In the genomic region with DNA sequence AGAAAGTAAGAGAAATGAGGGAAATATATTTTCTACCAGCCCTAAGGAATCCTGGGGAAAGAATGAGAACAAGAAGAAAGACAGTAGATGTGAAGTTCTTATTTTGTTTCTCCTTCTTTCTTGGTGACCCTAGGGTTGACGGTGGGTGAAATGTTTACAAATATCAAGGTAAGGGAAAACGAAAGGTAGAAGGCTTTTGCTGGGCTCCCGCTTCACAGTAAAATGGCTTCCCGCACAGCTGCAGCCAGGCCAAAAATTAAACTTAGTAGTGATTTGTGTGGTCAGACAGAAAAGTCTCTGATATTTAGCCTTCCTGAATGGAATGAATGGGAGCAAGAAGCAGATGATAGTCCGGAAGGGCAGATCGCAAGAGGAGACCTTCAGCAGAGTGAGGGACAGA, we compare ENCODE assay signal across 1 cellular context.
TF ChIP-seq lines count a peak whose summit lies in the region.

No MANE protein-coding gene starts in this region.

TF ChIP-seq in HepG2, 621 proteins besides CTCF, POLR2A, EP300 and RAD21:
- no peak for TF ChIP-seq ZNF747 (CRISPR knock-in tag; IDR thresholded peaks at IDR 0.05; ENCODE audit: borderline replicate concordance)
- TF ChIP-seq RFXANK (CRISPR knock-in tag; IDR thresholded peaks at IDR 0.05): no peak
- TF ChIP-seq TFDP1 (CRISPR knock-in tag; IDR thresholded peaks at IDR 0.05; ENCODE audit: borderline replicate concordance): no peak
- TF ChIP-seq, protein P1, sequence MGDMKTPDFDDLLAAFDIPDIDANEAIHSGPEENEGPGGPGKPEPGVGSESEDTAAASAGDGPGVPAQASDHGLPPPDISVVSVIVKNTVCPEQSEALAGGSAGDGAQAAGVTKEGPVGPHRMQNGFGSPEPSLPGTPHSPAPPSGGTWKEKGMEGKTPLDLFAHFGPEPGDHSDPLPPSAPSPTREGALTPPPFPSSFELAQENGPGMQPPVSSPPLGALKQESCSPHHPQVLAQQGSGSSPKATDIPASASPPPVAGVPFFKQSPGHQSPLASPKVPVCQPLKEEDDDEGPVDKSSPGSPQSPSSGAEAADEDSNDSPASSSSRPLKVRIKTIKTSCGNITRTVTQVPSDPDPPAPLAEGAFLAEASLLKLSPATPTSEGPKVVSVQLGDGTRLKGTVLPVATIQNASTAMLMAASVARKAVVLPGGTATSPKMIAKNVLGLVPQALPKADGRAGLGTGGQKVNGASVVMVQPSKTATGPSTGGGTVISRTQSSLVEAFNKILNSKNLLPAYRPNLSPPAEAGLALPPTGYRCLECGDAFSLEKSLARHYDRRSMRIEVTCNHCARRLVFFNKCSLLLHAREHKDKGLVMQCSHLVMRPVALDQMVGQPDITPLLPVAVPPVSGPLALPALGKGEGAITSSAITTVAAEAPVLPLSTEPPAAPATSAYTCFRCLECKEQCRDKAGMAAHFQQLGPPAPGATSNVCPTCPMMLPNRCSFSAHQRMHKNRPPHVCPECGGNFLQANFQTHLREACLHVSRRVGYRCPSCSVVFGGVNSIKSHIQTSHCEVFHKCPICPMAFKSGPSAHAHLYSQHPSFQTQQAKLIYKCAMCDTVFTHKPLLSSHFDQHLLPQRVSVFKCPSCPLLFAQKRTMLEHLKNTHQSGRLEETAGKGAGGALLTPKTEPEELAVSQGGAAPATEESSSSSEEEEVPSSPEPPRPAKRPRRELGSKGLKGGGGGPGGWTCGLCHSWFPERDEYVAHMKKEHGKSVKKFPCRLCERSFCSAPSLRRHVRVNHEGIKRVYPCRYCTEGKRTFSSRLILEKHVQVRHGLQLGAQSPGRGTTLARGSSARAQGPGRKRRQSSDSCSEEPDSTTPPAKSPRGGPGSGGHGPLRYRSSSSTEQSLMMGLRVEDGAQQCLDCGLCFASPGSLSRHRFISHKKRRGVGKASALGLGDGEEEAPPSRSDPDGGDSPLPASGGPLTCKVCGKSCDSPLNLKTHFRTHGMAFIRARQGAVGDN (CRISPR knock-in tag; IDR thresholded peaks at IDR 0.05): no peak
- no peak for TF ChIP-seq TCF7 (IDR thresholded peaks at IDR 0.05; ENCODE audit: low read depth)
- TF ChIP-seq TSC22D2 (CRISPR knock-in tag; IDR thresholded peaks at IDR 0.05; ENCODE audit: borderline replicate concordance): no peak
- TF ChIP-seq, protein P2, sequence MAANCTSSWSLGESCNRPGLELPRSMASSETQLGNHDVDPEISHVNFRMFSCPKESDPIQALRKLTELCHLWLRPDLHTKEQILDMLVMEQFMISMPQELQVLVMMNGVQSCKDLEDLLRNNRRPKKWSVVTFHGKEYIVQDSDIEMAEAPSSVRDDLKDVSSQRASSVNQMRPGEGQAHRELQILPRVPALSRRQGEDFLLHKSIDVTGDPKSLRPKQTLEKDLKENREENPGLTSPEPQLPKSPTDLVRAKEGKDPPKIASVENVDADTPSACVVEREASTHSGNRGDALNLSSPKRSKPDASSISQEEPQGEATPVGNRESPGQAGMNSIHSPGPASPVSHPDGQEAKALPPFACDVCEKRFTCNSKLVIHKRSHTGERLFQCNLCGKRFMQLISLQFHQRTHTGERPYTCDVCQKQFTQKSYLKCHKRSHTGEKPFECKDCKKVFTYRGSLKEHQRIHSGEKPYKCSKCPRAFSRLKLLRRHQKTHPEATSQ (CRISPR knock-in tag; IDR thresholded peaks at IDR 0.05; ENCODE audit: borderline replicate concordance): no peak
- no peak for TF ChIP-seq MXD1 (CRISPR knock-in tag; IDR thresholded peaks at IDR 0.05)
- TF ChIP-seq IKZF4 (CRISPR knock-in tag; IDR thresholded peaks at IDR 0.05; ENCODE audit: borderline replicate concordance, low read depth, not compliant biosample characterization): no peak
- no peak for TF ChIP-seq NFRKB (IDR thresholded peaks at IDR 0.05)
- TF ChIP-seq ZZZ3 (CRISPR knock-in tag; IDR thresholded peaks at IDR 0.05; ENCODE audit: borderline replicate concordance): no peak
- TF ChIP-seq, protein P3, sequence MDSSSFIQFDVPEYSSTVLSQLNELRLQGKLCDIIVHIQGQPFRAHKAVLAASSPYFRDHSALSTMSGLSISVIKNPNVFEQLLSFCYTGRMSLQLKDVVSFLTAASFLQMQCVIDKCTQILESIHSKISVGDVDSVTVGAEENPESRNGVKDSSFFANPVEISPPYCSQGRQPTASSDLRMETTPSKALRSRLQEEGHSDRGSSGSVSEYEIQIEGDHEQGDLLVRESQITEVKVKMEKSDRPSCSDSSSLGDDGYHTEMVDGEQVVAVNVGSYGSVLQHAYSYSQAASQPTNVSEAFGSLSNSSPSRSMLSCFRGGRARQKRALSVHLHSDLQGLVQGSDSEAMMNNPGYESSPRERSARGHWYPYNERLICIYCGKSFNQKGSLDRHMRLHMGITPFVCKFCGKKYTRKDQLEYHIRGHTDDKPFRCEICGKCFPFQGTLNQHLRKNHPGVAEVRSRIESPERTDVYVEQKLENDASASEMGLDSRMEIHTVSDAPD (CRISPR knock-in tag; IDR thresholded peaks at IDR 0.05): no peak
- TF ChIP-seq, protein P4, sequence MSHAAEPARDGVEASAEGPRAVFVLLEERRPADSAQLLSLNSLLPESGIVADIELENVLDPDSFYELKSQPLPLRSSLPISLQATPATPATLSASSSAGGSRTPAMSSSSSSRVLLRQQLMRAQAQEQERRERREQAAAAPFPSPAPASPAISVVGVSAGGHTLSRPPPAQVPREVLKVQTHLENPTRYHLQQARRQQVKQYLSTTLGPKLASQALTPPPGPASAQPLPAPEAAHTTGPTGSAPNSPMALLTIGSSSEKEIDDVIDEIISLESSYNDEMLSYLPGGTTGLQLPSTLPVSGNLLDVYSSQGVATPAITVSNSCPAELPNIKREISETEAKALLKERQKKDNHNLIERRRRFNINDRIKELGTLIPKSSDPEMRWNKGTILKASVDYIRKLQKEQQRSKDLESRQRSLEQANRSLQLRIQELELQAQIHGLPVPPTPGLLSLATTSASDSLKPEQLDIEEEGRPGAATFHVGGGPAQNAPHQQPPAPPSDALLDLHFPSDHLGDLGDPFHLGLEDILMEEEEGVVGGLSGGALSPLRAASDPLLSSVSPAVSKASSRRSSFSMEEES (CRISPR knock-in tag; IDR thresholded peaks at IDR 0.05): no peak
- no peak for TF ChIP-seq ZNF740 (CRISPR knock-in tag; IDR thresholded peaks at IDR 0.05)
- TF ChIP-seq CREBL2 (CRISPR knock-in tag; IDR thresholded peaks at IDR 0.05; ENCODE audit: borderline replicate concordance): no peak
